In the genomic region with DNA sequence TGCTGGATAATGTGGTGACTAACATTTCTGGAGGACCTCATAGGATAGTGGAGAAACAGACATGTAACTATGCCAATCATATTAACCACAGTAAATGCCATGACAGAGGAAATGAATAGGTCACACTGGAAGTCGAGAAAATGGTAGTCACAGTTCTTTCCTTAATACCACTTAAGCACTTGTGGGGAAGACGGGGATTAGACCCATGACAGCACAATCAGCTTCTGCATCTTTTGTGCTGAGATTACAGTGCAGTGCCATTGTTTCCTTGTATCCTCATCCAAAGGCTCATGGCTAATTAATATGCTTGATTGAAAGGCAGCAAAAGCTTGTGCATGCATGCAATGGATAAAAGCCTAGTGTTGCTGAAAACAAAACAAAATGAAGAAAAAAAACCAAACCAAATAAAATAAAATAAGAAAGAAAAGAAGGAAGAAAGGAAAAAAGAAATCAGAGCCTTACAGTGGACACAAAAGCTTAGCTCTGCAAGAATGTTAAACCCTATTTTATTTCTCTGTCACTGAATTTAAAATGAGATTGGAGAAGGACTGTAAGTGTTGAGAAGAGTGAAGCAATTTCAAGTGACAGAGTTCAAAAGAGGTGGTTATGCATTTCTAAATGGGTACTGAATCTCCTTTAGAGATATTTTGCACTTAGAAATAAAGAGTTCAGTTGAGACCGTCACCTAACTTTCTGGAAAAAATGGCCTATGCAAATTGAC, we compare ENCODE assay signal across 24 cellular contexts.
"Had no signal": no experiment of that assay in that cellular context is flagged by ENCODE, and none has a peak within 500 bp of the region (broad histone marks: within the 10 kb centered on the region; RNA-seq: fewer than 3 reads in every experiment).

No MANE protein-coding gene starts in this region.

- H3K4me1 ChIP-seq: breast epithelium, Peyer's patch had no signal

- H3K4me3 ChIP-seq: breast epithelium, Peyer's patch had no signal

- H3K9me3 ChIP-seq: breast epithelium had no signal

- H3K27me3 ChIP-seq: breast epithelium, Peyer's patch had no signal

- H3K27ac ChIP-seq: breast epithelium, Peyer's patch had no signal

- H3K36me3 Mint-ChIP-seq: activated naive CD4-positive, alpha-beta T cell treated with anti-CD3 and anti-CD28 coated beads, Interleukin-2, amount 10 ng/mL, durations not matched to agents 7 days and 5 days; activated naive CD8-positive, alpha-beta T cell treated with anti-CD3 and anti-CD28 coated beads for 36 hours; WTC11 had no signal

- ATAC-seq: activated T-cell treated with anti-CD3 and anti-CD28 coated beads, Interleukin-2, amount 50 U/mL, for 72 hours; T-helper 17 cell; WTC11 had no signal

- DNase-seq: activated CD4-positive, alpha-beta memory T cell treated with anti-CD3 and anti-CD28 coated beads, Interleukin-2, amount 10 ng/mL, durations not matched to agents 7 days and 5 days; activated CD4-positive, alpha-beta T cell treated with anti-CD3 and anti-CD28 coated beads, Interleukin-2, amount 10 ng/mL, durations not matched to agents 24 days and 14 days; activated CD4-positive, CD25-positive, alpha-beta regulatory T cell treated with anti-CD3 and anti-CD28 coated beads, Interleukin-2, amount 50 U/mL, for 72 hours; activated gamma-delta T cell treated with Interleukin-2 at 50 U/mL for 16 hours; activated naive CD4-positive, alpha-beta T cell treated with anti-CD3 and anti-CD28 coated beads, Interleukin-2, amount 10 ng/mL, durations not matched to agents 7 days and 5 days; activated naive CD8-positive, alpha-beta T cell treated with anti-CD3 and anti-CD28 coated beads for 36 hours; activated T-cell treated with anti-CD3 and anti-CD28 coated beads for 4 hours; activated T-cell treated with anti-CD3 and anti-CD28 coated beads, Interleukin-2, amount 50 U/mL, for 72 hours; central memory CD4-positive, alpha-beta T cell; KG1; NCI-H1092 treated with DMSO at 0.1 percent for 48 hours; NCI-H1417 treated with DMSO at 0.1 percent for 48 hours; NCI-H1694; NCI-H2029; NCI-H345; NCI-H510A; NCI-H526 treated with DMSO at 0.1 percent for 48 hours; Peyer's patch; SHP77; T-helper 17 cell; T-helper 9 cell had no signal

- H3K9me3 Mint-ChIP-seq: WTC11 had no signal

- H3K27ac Mint-ChIP-seq: activated CD4-positive, alpha-beta memory T cell treated with anti-CD3 and anti-CD28 coated beads, Interleukin-2, amount 10 ng/mL, durations not matched to agents 7 days and 5 days; activated CD4-positive, alpha-beta T cell treated with anti-CD3 and anti-CD28 coated beads, Interleukin-2, amount 10 ng/mL, durations not matched to agents 24 days and 14 days; activated naive CD4-positive, alpha-beta T cell treated with anti-CD3 and anti-CD28 coated beads, Interleukin-2, amount 10 ng/mL, durations not matched to agents 7 days and 5 days; activated naive CD8-positive, alpha-beta T cell treated with anti-CD3 and anti-CD28 coated beads for 36 hours; activated T-cell treated with anti-CD3 and anti-CD28 coated beads, Interleukin-2, amount 50 U/mL, for 72 hours; activated T-helper 2 cell treated with anti-CD3 and anti-CD28 coated beads, Interferon-gamma antibody, Interleukin-2, Interleukin-4, amounts not matched to agents 10 μg/mL and 5 μg/mL and 100 μg/mL, durations not matched to agents 14 hours and 24 hours and 36 hours; T-helper 17 cell; WTC11 had no signal

- H3K27me3 Mint-ChIP-seq: activated CD4-positive, alpha-beta memory T cell treated with anti-CD3 and anti-CD28 coated beads, Interleukin-2, amount 10 ng/mL, durations not matched to agents 7 days and 5 days; activated CD4-positive, alpha-beta T cell treated with anti-CD3 and anti-CD28 coated beads, Interleukin-2, amount 10 ng/mL, durations not matched to agents 24 days and 14 days; activated naive CD4-positive, alpha-beta T cell treated with anti-CD3 and anti-CD28 coated beads, Interleukin-2, amount 10 ng/mL, durations not matched to agents 7 days and 5 days; activated naive CD8-positive, alpha-beta T cell treated with anti-CD3 and anti-CD28 coated beads for 36 hours; T-helper 17 cell had no signal

- H3K36me3 ChIP-seq: breast epithelium, Peyer's patch had no signal

- H3K4me1 Mint-ChIP-seq: activated CD4-positive, alpha-beta memory T cell treated with anti-CD3 and anti-CD28 coated beads, Interleukin-2, amount 10 ng/mL, durations not matched to agents 7 days and 5 days; activated CD4-positive, alpha-beta T cell treated with anti-CD3 and anti-CD28 coated beads, Interleukin-2, amount 10 ng/mL, durations not matched to agents 24 days and 14 days; activated naive CD4-positive, alpha-beta T cell treated with anti-CD3 and anti-CD28 coated beads, Interleukin-2, amount 10 ng/mL, durations not matched to agents 7 days and 5 days; activated naive CD8-positive, alpha-beta T cell treated with anti-CD3 and anti-CD28 coated beads for 36 hours; T-helper 17 cell; WTC11 had no signal

- H3K4me3 Mint-ChIP-seq: activated CD4-positive, alpha-beta memory T cell treated with anti-CD3 and anti-CD28 coated beads, Interleukin-2, amount 10 ng/mL, durations not matched to agents 7 days and 5 days; activated CD4-positive, alpha-beta T cell treated with anti-CD3 and anti-CD28 coated beads, Interleukin-2, amount 10 ng/mL, durations not matched to agents 24 days and 14 days; activated naive CD4-positive, alpha-beta T cell treated with anti-CD3 and anti-CD28 coated beads, Interleukin-2, amount 10 ng/mL, durations not matched to agents 7 days and 5 days; activated naive CD8-positive, alpha-beta T cell treated with anti-CD3 and anti-CD28 coated beads for 36 hours; activated T-cell treated with anti-CD3 and anti-CD28 coated beads, Interleukin-2, amount 50 U/mL, for 72 hours; T-helper 17 cell; WTC11 had no signal
